Comparison of ENCODE assay signal across 8 cellular contexts in genomic region chr12:53219116-53219955, GRCh38. TPM values are rescaled to one million over a fixed set of nuclear protein-coding genes. Genes with fewer than 3 reads are reported as not detected.
DNase-seq lines count a peak whose midpoint lies in the region; ATAC-seq, FAIRE-seq and TF ChIP-seq lines count a peak whose summit lies in the region.

No MANE protein-coding gene starts in this region.

- no peak overlapping the region for H2AFZ ChIP-seq in GM23248
- H2AFZ ChIP-seq in K562 (ENCODE audit: low read depth, low read length) = peak overlapping the region; percentile 87

- peaks cover 52% of the 10 kb centered on the region for H3K79me2 ChIP-seq in GM23248 (ENCODE audit: insufficient read depth)
- peaks cover 24% of the 10 kb centered on the region for H3K79me2 ChIP-seq in K562 (ENCODE audit: control insufficient read depth, insufficient read depth, low read length)

- H3K27me3 ChIP-seq in GM23248 (replicated peaks; ENCODE audit: insufficient read depth) (no peaks in the 10 kb centered on the region), K562 (ENCODE audit: control insufficient read depth in 2 of 2, insufficient read depth in 2 of 2, low read length in 2 of 2) (no peaks in the 10 kb centered on the region)

- WGBS in GM23248 (ENCODE audit: low coverage in 1 of 2, low lambda C conversion rate in 2 of 2, missing lambda C conversion rate in 2 of 2), 2 experiments = 1 to 2% methylated on average over 32 of the region's 32 CpGs
- 9% methylated on average over 30 of the region's 32 CpGs for WGBS in K562 (ENCODE audit: insufficient coverage, low coverage, missing lambda C conversion rate)

- peak; percentile 62 for FAIRE-seq in K562 (lab: Jason Lieb, UNC)

- no peak for TF ChIP-seq CTCF in K562 (IDR thresholded peaks at IDR 0.05 in 2 of 3, conservative IDR thresholded peaks at IDR 0.05 in 1 of 3; ENCODE audit: insufficient read depth in 2 of 3, low read depth in 1 of 3, low read length in 3 of 3)

- H3K4me3 ChIP-seq in GM23248 (peak overlapping the region; percentile 87), SK-N-MC (peak overlapping the region; percentile 98), K562 (peak overlapping the region; percentile 64)

- H3K9me2 ChIP-seq in GM23248 (ENCODE audit: insufficient read depth) = no peaks in the 10 kb centered on the region

- H3K9ac ChIP-seq in GM23248 (peak overlapping the region; percentile 87), SK-N-MC (ENCODE audit: insufficient read length) (peak overlapping the region; percentile 72), K562 (ENCODE audit: insufficient read depth in 1 of 2, low read depth in 2 of 2, low read length in 2 of 2) (peak overlapping the region; percentile 61 to 93)

- ATAC-seq in K562 (peak; percentile 19), left colon (peak; percentile 8)

- intact Hi-C loops in K562 (cut with micrococcal nuclease) (no loop called here), left colon (cut with DNase I, micrococcal nuclease) (loop anchor here in 1 of 2 donors (10.0 kb wide), 1 partner anchor 55 kb away; no protein-coding TSS in a partner anchor)

- no peak for TF ChIP-seq POLR2A in K562 (conservative IDR thresholded peaks at IDR 0.05)

- H4K20me1 ChIP-seq in GM23248 (ENCODE audit: insufficient read depth) = no peaks in the 10 kb centered on the region
- no peaks in the 10 kb centered on the region for H4K20me1 ChIP-seq in K562 (replicated peaks; ENCODE audit: control insufficient read depth, insufficient read depth, low read length)

- H3K4me1 ChIP-seq in GM23248 (ENCODE audit: insufficient read depth) = peaks cover 56% of the 10 kb centered on the region
- peaks cover 44 to 76% of the 10 kb centered on the region in 2 experiments for H3K4me1 ChIP-seq in K562 (replicated peaks in 1 of 2; ENCODE audit: control insufficient read depth in 2 of 2, insufficient read depth in 2 of 2, low read length in 2 of 2)

- DNase-seq in 8988T = peak; percentile 82
- DNase-seq in GM23248 = peak; percentile 84
- no peak for DNase-seq in SK-N-MC (ENCODE audit: low read depth, low spot score)
- peak; percentile 46 to 62 (median 58) for DNase-seq in K562 (ENCODE audit: extremely low read depth in 1 of 4, low spot score in 3 of 4)
- peak; percentile 49 to 56 for DNase-seq in left colon
- peak; percentile 49 to 76 (median 67) for DNase-seq in stimulated activated CD4-positive, alpha-beta T cell treated with anti-CD3 and anti-CD28 coated beads, TNF-alpha, amount 100 ng/mL, for 24 hours (ENCODE audit: low read depth in 3 of 3)
- DNase-seq in NCI-H2029 treated with DMSO at 0.1 percent for 48 hours (lab: John Stamatoyannopoulos, UW) = no peak
- DNase-seq in NCI-H446 (lab: John Stamatoyannopoulos, UW) = no peak

- no peaks in the 10 kb centered on the region for H3K9me1 ChIP-seq in K562 (ENCODE audit: control insufficient read depth, insufficient read depth, low read length)

- H3K27ac ChIP-seq in GM23248 (peak overlapping the region; percentile 99), SK-N-MC (peak overlapping the region; percentile 67), K562 (ENCODE audit: extremely low read depth, low read depth, low read length) (peak overlapping the region; percentile 57)

- BruUV-seq in K562 (replicated peaks; lab: Mats Ljungman, UMichigan) = TSS peak; percentile 67

- CTCF ChIA-PET in K562 (lab: Yijun Ruan, JAX; ENCODE audit: low intra/inter-chr PET ratio) = no interaction called here

- TF ChIP-seq EP300 in K562 (IDR thresholded peaks at IDR 0.05; ENCODE audit: low read length) = no peak

- TF ChIP-seq RAD21 in K562 (CRISPR knock-in tag; conservative IDR thresholded peaks at IDR 0.05 in 1 of 2, IDR thresholded peaks at IDR 0.05 in 1 of 2) = no peak

- H3K36me3 ChIP-seq in GM23248 (ENCODE audit: low read depth) = peaks cover 4% of the 10 kb centered on the region; the same call in 1 of the 2 replicates
- H3K36me3 ChIP-seq in SK-N-MC (ENCODE audit: insufficient read depth, low read length) = peaks cover 10% of the 10 kb centered on the region; the same call in 1 of the 2 replicates
- peaks cover 11% of the 10 kb centered on the region; the same call in 1 of the 3 replicates for H3K36me3 ChIP-seq in K562 (ENCODE audit: control insufficient read depth, insufficient read depth, low read length)

- H3K4me2 ChIP-seq in GM23248 (ENCODE audit: unreplicated experiment) (peak overlapping the region; percentile 83), K562 (ENCODE audit: insufficient read depth, low read length) (peak overlapping the region; percentile 95)

- peaks cover 47% of the 10 kb centered on the region for H3F3A ChIP-seq in GM23248 (ENCODE audit: insufficient read depth)

- H3K9me3 ChIP-seq in GM23248 (ENCODE audit: low read depth) (no peaks in the 10 kb centered on the region), SK-N-MC (ENCODE audit: low read depth, low read length) (no peaks in the 10 kb centered on the region), K562 (replicated peaks; ENCODE audit: control insufficient read depth, insufficient read depth, low read depth, low read length) (no peaks in the 10 kb centered on the region)

- POLR2A ChIA-PET in K562 (lab: Yijun Ruan, JAX) = interaction anchor here (0.6 to 2.2 kb wide), 13 partner anchors 11 to 479 kb away, joined by 3 to 6 read pairs (median 4); partner anchors contain the start of genes CSAD, ESPL1, ITGB7 and ZNF740

- in situ Hi-C loops in GM23248 (cut with MboI) (loop anchor here (10.0 kb wide), 1 partner anchor 65 kb away; no protein-coding TSS in a partner anchor), K562 (cut with MboI) (no loop called here)

RNA-seq across cellular contexts. Expression of gene ITGB7, which starts 12.3 kb away (rescaled TPM):
- total RNA-seq in GM23248 (2014; rRNA removed; shearing (Covaris generic)) = 1.4 and 2.4 TPM in 2 replicates
- polyA plus RNA-seq in GM23248 (2016; fragmentation: Nextera tagmentation; extraction: Ambion mirVana) (0.84 and 1.2 TPM in 2 replicates), K562 (2011; rRNA removed) (0.98 and 1.5 TPM in 2 replicates), K562 (2014; fragmentation: Illumina TruSeq; extraction: Trizol) (0.57 and 0.67 TPM in 2 replicates), K562 (2014; fragmentation: Nextera tagmentation; extraction: Ambion mirVana) (under 1 TPM; 0.06 to 0.10 TPM), K562 (2014; rRNA removed) (1.2 and 1.9 TPM in 2 replicates)
- 1.7 and 4.1 TPM in 2 replicates for total RNA-seq in K562 (2011; cell fraction: chromatin; rRNA removed; ENCODE audit: low replicate concordance)
- 3.6 and 8.2 TPM in 2 replicates for total RNA-seq in K562 (2011; cell fraction: nucleolus; rRNA removed)
- 2.3 and 2.7 TPM in 2 replicates for total RNA-seq in K562 (2011; cell fraction: nucleoplasm; rRNA removed)
- total RNA-seq in K562 (2014; rRNA removed) (1.3 and 1.9 TPM in 2 replicates), K562 (2014; rRNA removed; fragmentation: Illumina TruSeq; extraction: Trizol) (0.41 and 0.55 TPM in 2 replicates), K562 (2015; rRNA removed; fragmentation: Illumina TruSeq; extraction: Trizol) (0.54 and 0.64 TPM in 2 replicates), K562 (2021) (2.0 and 3.5 TPM in 2 replicates), left colon (1 to 10 TPM; 4.6 to 9.1 TPM)
- 1.2 and 2.2 TPM in 2 replicates for polyA plus RNA-seq in K562 (2011; cell fraction: cytosol; rRNA removed)
- 3.1 and 4.5 TPM in 2 replicates for polyA plus RNA-seq in K562 (2011; cell fraction: nucleus; rRNA removed)
- 0.82 and 1.4 TPM in 2 replicates for polyA plus RNA-seq in K562 (2012)
- 1.2 and 1.3 TPM in 2 replicates for polyA minus RNA-seq in K562 (2011; rRNA and poly(A)+ RNA removed)
- polyA minus RNA-seq in K562 (2011; cell fraction: cytosol; rRNA and poly(A)+ RNA removed) = 0.95 and 2.7 TPM in 2 replicates
- 0.89 and 1.2 TPM in 2 replicates for polyA minus RNA-seq in K562 (2011; cell fraction: nucleus; rRNA and poly(A)+ RNA removed)

RNA-seq across cellular contexts. Expression of gene RARG, which starts 12.7 kb away (rescaled TPM):
- total RNA-seq in GM23248 (2014; rRNA removed; shearing (Covaris generic)) = 75.3 and 76.6 TPM in 2 replicates
- polyA plus RNA-seq in GM23248 (2016; fragmentation: Nextera tagmentation; extraction: Ambion mirVana) (116 and 118 TPM in 2 replicates), K562 (2011; rRNA removed) (4.1 and 4.7 TPM in 2 replicates), K562 (2014; fragmentation: Illumina TruSeq; extraction: Trizol) (6.0 and 7.8 TPM in 2 replicates), K562 (2014; fragmentation: Nextera tagmentation; extraction: Ambion mirVana) (under 1 TPM; 0.18 to 0.36 TPM), K562 (2014; rRNA removed) (4.9 and 6.5 TPM in 2 replicates)
- total RNA-seq in K562 (2011; cell fraction: chromatin; rRNA removed; ENCODE audit: low replicate concordance) = 6.1 and 17.7 TPM in 2 replicates
- total RNA-seq in K562 (2011; cell fraction: nucleolus; rRNA removed) = 8.7 and 10.3 TPM in 2 replicates
- 5.0 and 7.3 TPM in 2 replicates for total RNA-seq in K562 (2011; cell fraction: nucleoplasm; rRNA removed)
- total RNA-seq in K562 (2014; rRNA removed) (1.9 and 3.3 TPM in 2 replicates), K562 (2014; rRNA removed; fragmentation: Illumina TruSeq; extraction: Trizol) (1.8 and 3.1 TPM in 2 replicates), K562 (2015; rRNA removed; fragmentation: Illumina TruSeq; extraction: Trizol) (3.8 and 4.7 TPM in 2 replicates), K562 (2021) (7.6 and 9.4 TPM in 2 replicates), left colon (10 to 100 TPM; 10.2 to 12.3 TPM)
- 4.7 and 7.6 TPM in 2 replicates for polyA plus RNA-seq in K562 (2011; cell fraction: cytosol; rRNA removed)
- 10.9 and 15.3 TPM in 2 replicates for polyA plus RNA-seq in K562 (2011; cell fraction: nucleus; rRNA removed)
- polyA plus RNA-seq in K562 (2012) = 3.6 and 5.4 TPM in 2 replicates
- 4.7 and 5.7 TPM in 2 replicates for polyA minus RNA-seq in K562 (2011; rRNA and poly(A)+ RNA removed)
- 5.7 and 9.6 TPM in 2 replicates for polyA minus RNA-seq in K562 (2011; cell fraction: cytosol; rRNA and poly(A)+ RNA removed)
- 3.6 and 7.6 TPM in 2 replicates for polyA minus RNA-seq in K562 (2011; cell fraction: nucleus; rRNA and poly(A)+ RNA removed)

RNA-seq across cellular contexts. Expression of gene CSAD, which starts 38.6 kb away (rescaled TPM):
- total RNA-seq in GM23248 (2014; rRNA removed; shearing (Covaris generic)) = 13.4 and 14.2 TPM in 2 replicates
- polyA plus RNA-seq in GM23248 (2016; fragmentation: Nextera tagmentation; extraction: Ambion mirVana) (6.1 and 8.6 TPM in 2 replicates), K562 (2011; rRNA removed) (19.6 and 26.6 TPM in 2 replicates), K562 (2014; fragmentation: Illumina TruSeq; extraction: Trizol) (11.1 and 16.8 TPM in 2 replicates), K562 (2014; fragmentation: Nextera tagmentation; extraction: Ambion mirVana) (1 to 10 TPM; 1.8 to 2.4 TPM), K562 (2014; rRNA removed) (17.1 TPM in 2 replicates)
- total RNA-seq in K562 (2011; cell fraction: chromatin; rRNA removed; ENCODE audit: low replicate concordance) = 97.5 and 106 TPM in 2 replicates
- total RNA-seq in K562 (2011; cell fraction: nucleolus; rRNA removed) = 53.5 and 54.7 TPM in 2 replicates
- total RNA-seq in K562 (2011; cell fraction: nucleoplasm; rRNA removed) = 60.6 and 65.8 TPM in 2 replicates
- total RNA-seq in K562 (2014; rRNA removed) (8.1 and 8.5 TPM in 2 replicates), K562 (2014; rRNA removed; fragmentation: Illumina TruSeq; extraction: Trizol) (5.7 and 8.1 TPM in 2 replicates), K562 (2015; rRNA removed; fragmentation: Illumina TruSeq; extraction: Trizol) (6.7 and 7.0 TPM in 2 replicates), K562 (2021) (10.3 and 10.9 TPM in 2 replicates), left colon (10 to 100 TPM; 22.8 to 28.7 TPM)
- 5.5 and 11.5 TPM in 2 replicates for polyA plus RNA-seq in K562 (2011; cell fraction: cytosol; rRNA removed)
- 109 and 129 TPM in 2 replicates for polyA plus RNA-seq in K562 (2011; cell fraction: nucleus; rRNA removed)
- 7.6 and 29.6 TPM in 2 replicates for polyA plus RNA-seq in K562 (2012)
- 6.1 and 7.9 TPM in 2 replicates for polyA minus RNA-seq in K562 (2011; rRNA and poly(A)+ RNA removed)
- 6.1 TPM in 1 of 2 replicates, not detected in the other for polyA minus RNA-seq in K562 (2011; cell fraction: cytosol; rRNA and poly(A)+ RNA removed)
- polyA minus RNA-seq in K562 (2011; cell fraction: nucleus; rRNA and poly(A)+ RNA removed) = 14.8 and 19.5 TPM in 2 replicates

RNA-seq across cellular contexts. Expression of gene ZNF740, which starts 38.8 kb away (rescaled TPM):
- total RNA-seq in GM23248 (2014; rRNA removed; shearing (Covaris generic)) = 5.1 and 6.5 TPM in 2 replicates
- polyA plus RNA-seq in GM23248 (2016; fragmentation: Nextera tagmentation; extraction: Ambion mirVana) = 2.8 and 3.9 TPM in 2 replicates
- total RNA-seq in K562 (2011; cell fraction: chromatin; rRNA removed; ENCODE audit: low replicate concordance) = 77.6 and 121 TPM in 2 replicates
- total RNA-seq in K562 (2011; cell fraction: nucleolus; rRNA removed) = 62.2 and 65.9 TPM in 2 replicates
- 76.6 and 88.8 TPM in 2 replicates for total RNA-seq in K562 (2011; cell fraction: nucleoplasm; rRNA removed)
- 15.1 and 16.1 TPM in 2 replicates for total RNA-seq in K562 (2014; rRNA removed)
- total RNA-seq in K562 (2014; rRNA removed; fragmentation: Illumina TruSeq; extraction: Trizol) = 18.6 and 19.9 TPM in 2 replicates
- 13.3 and 13.6 TPM in 2 replicates for total RNA-seq in K562 (2015; rRNA removed; fragmentation: Illumina TruSeq; extraction: Trizol)
- total RNA-seq in K562 (2021) = 39.6 and 46.4 TPM in 2 replicates
- polyA plus RNA-seq in K562 (2011; rRNA removed) = 33.1 and 34.9 TPM in 2 replicates
- polyA plus RNA-seq in K562 (2011; cell fraction: cytosol; rRNA removed) = 9.6 and 17.0 TPM in 2 replicates
- polyA plus RNA-seq in K562 (2011; cell fraction: nucleus; rRNA removed) = 89.9 and 103 TPM in 2 replicates
- 12.8 and 21.6 TPM in 2 replicates for polyA plus RNA-seq in K562 (2012)
- 19.2 and 21.0 TPM in 2 replicates for polyA plus RNA-seq in K562 (2014; fragmentation: Illumina TruSeq; extraction: Trizol)
- 1 to 10 TPM in 1 of 2 experiments, under 1 TPM in 1; 0.57 to 1.4 TPM for polyA plus RNA-seq in K562 (2014; fragmentation: Nextera tagmentation; extraction: Ambion mirVana)
- polyA plus RNA-seq in K562 (2014; rRNA removed) = 20.6 and 22.1 TPM in 2 replicates
- 32.3 and 37.3 TPM in 2 replicates for polyA minus RNA-seq in K562 (2011; rRNA and poly(A)+ RNA removed)
- 8.2 and 9.2 TPM in 2 replicates for polyA minus RNA-seq in K562 (2011; cell fraction: cytosol; rRNA and poly(A)+ RNA removed)
- polyA minus RNA-seq in K562 (2011; cell fraction: nucleus; rRNA and poly(A)+ RNA removed) = 45.2 and 63.6 TPM in 2 replicates
- total RNA-seq in left colon = 10 to 100 TPM; 28.7 to 32.7 TPM

RNA-seq across cellular contexts. Expression of gene ESPL1, which starts 48.8 kb away (rescaled TPM):
- total RNA-seq in GM23248 (2014; rRNA removed; shearing (Covaris generic)) = 5.6 and 8.5 TPM in 2 replicates
- polyA plus RNA-seq in GM23248 (2016; fragmentation: Nextera tagmentation; extraction: Ambion mirVana) = 2.0 and 3.3 TPM in 2 replicates
- total RNA-seq in K562 (2011; cell fraction: chromatin; rRNA removed; ENCODE audit: low replicate concordance) = 92.5 and 189 TPM in 2 replicates
- 92.7 and 104 TPM in 2 replicates for total RNA-seq in K562 (2011; cell fraction: nucleolus; rRNA removed)
- total RNA-seq in K562 (2011; cell fraction: nucleoplasm; rRNA removed) = 92.8 and 98.3 TPM in 2 replicates
- total RNA-seq in K562 (2014; rRNA removed) = 18.7 and 22.9 TPM in 2 replicates
- total RNA-seq in K562 (2014; rRNA removed; fragmentation: Illumina TruSeq; extraction: Trizol) = 8.8 and 10.3 TPM in 2 replicates
- 18.8 and 19.0 TPM in 2 replicates for total RNA-seq in K562 (2015; rRNA removed; fragmentation: Illumina TruSeq; extraction: Trizol)
- 47.9 and 55.0 TPM in 2 replicates for total RNA-seq in K562 (2021)
- polyA plus RNA-seq in K562 (2011; rRNA removed) = 17.3 and 26.6 TPM in 2 replicates
- 15.8 and 25.6 TPM in 2 replicates for polyA plus RNA-seq in K562 (2011; cell fraction: cytosol; rRNA removed)
- polyA plus RNA-seq in K562 (2011; cell fraction: nucleus; rRNA removed) = 88.4 and 110 TPM in 2 replicates
- polyA plus RNA-seq in K562 (2012) = 20.9 and 21.3 TPM in 2 replicates
- polyA plus RNA-seq in K562 (2014; fragmentation: Illumina TruSeq; extraction: Trizol) = 29.0 and 29.5 TPM in 2 replicates
- 1 to 10 TPM; 1.2 to 1.6 TPM for polyA plus RNA-seq in K562 (2014; fragmentation: Nextera tagmentation; extraction: Ambion mirVana)
- polyA plus RNA-seq in K562 (2014; rRNA removed) = 19.4 and 23.9 TPM in 2 replicates
- 26.7 and 29.4 TPM in 2 replicates for polyA minus RNA-seq in K562 (2011; rRNA and poly(A)+ RNA removed)
- 16.5 and 18.8 TPM in 2 replicates for polyA minus RNA-seq in K562 (2011; cell fraction: cytosol; rRNA and poly(A)+ RNA removed)
- polyA minus RNA-seq in K562 (2011; cell fraction: nucleus; rRNA and poly(A)+ RNA removed) = 32.0 and 40.3 TPM in 2 replicates
- total RNA-seq in left colon = 1 to 10 TPM; 3.3 to 9.6 TPM

Comparison
In these comparisons a context has a peak if more than half of its experiments do, and no peak if none do; other contexts are left out.
1. DNase-seq: peak in 8988T (single experiment), GM23248 (single experiment), K562 (4 of 4), left colon (2 of 2) and stimulated activated CD4-positive, alpha-beta T cell treated with anti-CD3 and anti-CD28 coated beads, TNF-alpha, amount 100 ng/mL, for 24 hours (3 of 3); none in SK-N-MC (single experiment), NCI-H2029 treated with DMSO at 0.1 percent for 48 hours (single experiment) and NCI-H446 (0 of 2).
2. Peak in every context shown above with its lines, with median percentiles within 50 percentile points of each other: H3K27ac ChIP-seq, H3K4me3 ChIP-seq and H3K9ac ChIP-seq.